In the genomic region with DNA sequence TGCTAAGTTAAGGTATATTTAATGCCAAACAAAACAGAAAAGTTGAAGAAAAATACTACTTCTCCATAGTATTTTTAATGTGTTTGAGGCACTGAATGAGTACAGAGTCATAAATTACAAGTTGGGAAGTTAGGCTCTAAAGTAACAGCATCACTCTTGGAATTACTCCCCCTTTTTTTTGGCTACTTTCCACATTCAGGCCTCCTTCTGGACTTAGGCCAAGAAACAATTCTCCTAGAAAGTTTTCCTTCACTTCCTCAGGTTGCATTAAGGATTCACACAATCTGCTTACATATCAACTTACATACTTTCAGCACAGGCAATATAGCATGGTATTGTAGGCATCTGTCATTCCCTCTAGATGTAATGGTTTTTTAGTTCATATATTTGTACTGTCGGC, we compare ENCODE assay signal across 21 cellular contexts. TPM values are rescaled to one million over a fixed set of nuclear protein-coding genes. Genes with fewer than 3 reads are reported as not detected.
DNase-seq lines count a peak whose midpoint lies in the region; ATAC-seq and TF ChIP-seq lines count a peak whose summit lies in the region.
"Had no signal": no experiment of that assay in that cellular context is flagged by ENCODE, and none has a peak within 500 bp of the region (broad histone marks: within the 10 kb centered on the region; RNA-seq: fewer than 3 reads in every experiment).

No MANE protein-coding gene starts in this region.

- POLR2A ChIA-PET in PC-3 (lab: Charles Lee; ENCODE audit: unreplicated experiment): no interaction called here

- DNase-seq in GM23248 (peak; percentile 30), PC-3 (peak; percentile 26), fibroblast of lung (ENCODE audit: low read depth in 2 of 2) (peak; percentile 44 to 50), renal cortical epithelial cell (ENCODE audit: low read depth) (peak; percentile 28), NCI-H748 (lab: John Stamatoyannopoulos, UW; ENCODE audit: unreplicated experiment) (no peak), NCI-H774 (lab: John Stamatoyannopoulos, UW) (no peak)
- DNase-seq: activated CD4-positive, alpha-beta T cell treated with anti-CD3 and anti-CD28 coated beads, Interleukin-2, amount 10 ng/mL, durations not matched to agents 7 days and 5 days; activated naive CD8-positive, alpha-beta T cell treated with anti-CD3 and anti-CD28 coated beads, Interleukin-2, amount 10 ng/mL, durations not matched to agents 7 days and 5 days; activated T-cell treated with anti-CD3 and anti-CD28 coated beads, Interleukin-2, amount 50 U/mL, for 1 hour; caudate nucleus; DMS79; gastrocnemius medialis; KG1; naive B cell; NCI-H1417; NCI-H446 treated with DMSO at 0.1 percent for 48 hours; stimulated activated CD4-positive, alpha-beta T cell treated with anti-CD3 and anti-CD28 coated beads, Interleukin-12 subunit alpha, Interleukin-12 subunit beta, amount 100 ng/mL, for 4 hours had no signal

- H3K36me3 ChIP-seq in GM23248 (ENCODE audit: low read depth) (peaks cover 53% of the 10 kb centered on the region), PC-3 (ENCODE audit: low read depth, low read length) (peaks cover 43% of the 10 kb centered on the region), fibroblast of lung (ENCODE audit: control insufficient read depth, insufficient read depth, low read length) (peaks cover 4% of the 10 kb centered on the region)

- intact Hi-C loops in PC-3 (cut with micrococcal nuclease): no loop called here

- peaks cover 33% of the 10 kb centered on the region for H3F3A ChIP-seq in GM23248 (ENCODE audit: insufficient read depth)
- no peaks in the 10 kb centered on the region for H3F3A ChIP-seq in PC-3 (ENCODE audit: low read length, unreplicated experiment)

- H3K9ac ChIP-seq in GM23248: no peak overlapping the region
- no peak overlapping the region for H3K9ac ChIP-seq in PC-3 (ENCODE audit: low read length)
- no peak overlapping the region for H3K9ac ChIP-seq in fibroblast of lung (ENCODE audit: insufficient read depth, low read length)
- H3K9ac ChIP-seq: BLaER1 had no signal

- BruUV-seq in PC-3 (replicated peaks; lab: Mats Ljungman, UMichigan): no TSS peak

- H3K27me3 ChIP-seq in GM23248 (replicated peaks; ENCODE audit: insufficient read depth): no peaks in the 10 kb centered on the region
- H3K27me3 ChIP-seq in PC-3 (ENCODE audit: low read length): no peaks in the 10 kb centered on the region
- H3K27me3 ChIP-seq in fibroblast of lung (ENCODE audit: control insufficient read depth, insufficient read depth, low read length): no peaks in the 10 kb centered on the region
- H3K27me3 ChIP-seq: BLaER1, gastrocnemius medialis, tibial nerve had no signal

- 95 to 100% methylated on average over 1 of the region's 1 CpG for WGBS in GM23248 (ENCODE audit: low coverage in 1 of 2, low lambda C conversion rate in 2 of 2, missing lambda C conversion rate in 2 of 2), 2 experiments

- ATAC-seq in PC-3 (no peak), HG02840 (IDR thresholded peaks at IDR 0.05; ENCODE audit: low FRiP score, unreplicated experiment) (no peak)
- ATAC-seq: gastrocnemius medialis; stimulated activated memory B cell treated with anti-CD40 and anti-IgM and Interleukin-4, amounts not matched to agents 10 μg/mL and 1 μg/mL and 100 μg/mL, for 72 hours had no signal

- H3K4me2 ChIP-seq in GM23248 (ENCODE audit: unreplicated experiment) (peak overlapping the region; percentile 32), PC-3 (ENCODE audit: low read length) (no peak overlapping the region), fibroblast of lung (ENCODE audit: extremely low read depth, insufficient read depth, low read length) (no peak overlapping the region)
- H3K4me2 ChIP-seq: BLaER1 had no signal

- TF ChIP-seq CTCF in PC-3 (conservative IDR thresholded peaks at IDR 0.05; ENCODE audit: low read depth, low read length): no peak
- no peak for TF ChIP-seq CTCF in fibroblast of lung (conservative IDR thresholded peaks at IDR 0.05 in 1 of 2, IDR thresholded peaks at IDR 0.05 in 1 of 2; ENCODE audit: low read depth in 1 of 2, low read length in 2 of 2)

- no peak overlapping the region for H2AFZ ChIP-seq in GM23248
- no peak overlapping the region for H2AFZ ChIP-seq in PC-3 (ENCODE audit: low read length)
- H2AFZ ChIP-seq in fibroblast of lung (ENCODE audit: low read length): no peak overlapping the region

- no peaks in the 10 kb centered on the region for H4K20me1 ChIP-seq in GM23248 (ENCODE audit: insufficient read depth)
- no peaks in the 10 kb centered on the region for H4K20me1 ChIP-seq in PC-3 (ENCODE audit: low read length)
- no peaks in the 10 kb centered on the region for H4K20me1 ChIP-seq in fibroblast of lung (ENCODE audit: control insufficient read depth, extremely low read depth, insufficient read depth, low read length)
- H4K20me1 ChIP-seq: BLaER1 had no signal

- H3K4me1 ChIP-seq in GM23248 (ENCODE audit: insufficient read depth): peaks cover 30% of the 10 kb centered on the region
- H3K4me1 ChIP-seq in PC-3 (ENCODE audit: insufficient read depth, low read length): peaks cover 17% of the 10 kb centered on the region
- H3K4me1 ChIP-seq in fibroblast of lung (ENCODE audit: control insufficient read depth, extremely low read depth, insufficient read depth, low read length): peaks cover 8% of the 10 kb centered on the region
- H3K4me1 ChIP-seq: BLaER1, gastrocnemius medialis had no signal

- CTCF ChIA-PET in PC-3 (lab: Charles Lee): no interaction called here

- H3K79me2 ChIP-seq in GM23248 (ENCODE audit: insufficient read depth) (no peaks in the 10 kb centered on the region), PC-3 (ENCODE audit: low read length) (no peaks in the 10 kb centered on the region), fibroblast of lung (ENCODE audit: control insufficient read depth, insufficient read depth, low read length) (no peaks in the 10 kb centered on the region)

- H3K27ac ChIP-seq in GM23248: peak overlapping the region; percentile 83; the same call in 1 of the 2 replicates
- H3K27ac ChIP-seq in PC-3 (ENCODE audit: low read length): no peak overlapping the region
- no peak overlapping the region for H3K27ac ChIP-seq in fibroblast of lung (ENCODE audit: insufficient read depth, low read length)
- H3K27ac ChIP-seq: BLaER1, gastrocnemius medialis, tibial nerve had no signal

- H3K4me3 ChIP-seq in GM23248 (no peak overlapping the region), PC-3 (ENCODE audit: low read length) (no peak overlapping the region), fibroblast of lung (replicated peaks in 1 of 4; ENCODE audit: control extremely low read depth in 1 of 4, insufficient read depth in 1 of 4, low read depth in 3 of 4, low read length in 4 of 4) (no peak overlapping the region)
- H3K4me3 ChIP-seq: BLaER1, gastrocnemius medialis, tibial nerve had no signal

- in situ Hi-C loops in GM23248 (cut with MboI): loop anchor here (25.0 kb wide), 1 partner anchor 414 kb away; a partner anchor contains a TSS

- H3K9me2 ChIP-seq in GM23248 (ENCODE audit: insufficient read depth) (no peaks in the 10 kb centered on the region), PC-3 (replicated peaks; ENCODE audit: low read length) (no peaks in the 10 kb centered on the region)

- H3K9me3 ChIP-seq in GM23248 (ENCODE audit: low read depth) (no peaks in the 10 kb centered on the region), PC-3 (ENCODE audit: low read length) (no peaks in the 10 kb centered on the region), fibroblast of lung (ENCODE audit: control insufficient read depth, insufficient read depth, low read depth, low read length) (no peaks in the 10 kb centered on the region)
- H3K9me3 ChIP-seq: BLaER1, gastrocnemius medialis, tibial nerve had no signal

RNA-seq across cellular contexts. Expression of a gene that starts 52.1 kb away (rescaled TPM):
- total RNA-seq in GM23248 (2014; rRNA removed; shearing (Covaris generic)): 217 and 271 TPM in 2 replicates
- polyA plus RNA-seq in GM23248 (2016; fragmentation: Nextera tagmentation; extraction: Ambion mirVana) (188 and 193 TPM in 2 replicates), fibroblast of lung (103 and 183 TPM in 2 replicates)
- total RNA-seq in PC-3 (2014; rRNA removed) (146 and 148 TPM in 2 replicates), fibroblast of lung (98.9 and 108 TPM in 2 replicates), renal cortical epithelial cell (188 and 221 TPM in 2 replicates)
- 71.1 and 102 TPM in 2 replicates for polyA plus RNA-seq in fibroblast of lung (2012)
- polyA minus RNA-seq in fibroblast of lung (ENCODE audit: low replicate concordance): 137 and 166 TPM in 2 replicates

Comparison
In these comparisons a context has a peak if more than half of its experiments do, and no peak if none do; other contexts are left out.
1. DNase-seq: peak in GM23248 (single experiment), PC-3 (single experiment), fibroblast of lung (2 of 2) and renal cortical epithelial cell (single experiment); none in NCI-H748 (single experiment) and NCI-H774 (single experiment).